In the genomic region with DNA sequence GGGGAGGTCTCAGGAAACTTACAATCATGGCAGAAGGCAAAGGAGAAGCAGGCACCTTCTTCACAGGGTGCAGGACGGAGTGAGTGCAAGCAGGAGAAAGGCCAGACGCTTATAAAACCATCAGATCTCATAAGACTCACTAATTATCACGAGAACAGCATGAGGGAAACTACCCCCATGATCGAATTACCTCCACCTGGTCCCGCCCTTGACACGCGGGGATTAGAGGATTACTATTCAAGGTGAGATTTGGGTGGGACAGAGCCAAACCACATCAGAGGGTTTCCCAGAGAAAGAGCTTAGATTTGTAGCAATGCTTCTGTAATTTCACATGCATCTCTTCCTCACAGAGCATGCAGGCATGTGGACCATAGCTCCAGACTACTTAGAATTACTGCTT, we compare ENCODE assay signal across 26 cellular contexts.
"Had no signal": no experiment of that assay in that cellular context is flagged by ENCODE, and none has a peak within 500 bp of the region (broad histone marks: within the 10 kb centered on the region; RNA-seq: fewer than 3 reads in every experiment).

No MANE protein-coding gene starts in this region.

- H3K27me3 ChIP-seq: brain microvascular endothelial cell, cardiac muscle cell had no signal

- H3K27me3 Mint-ChIP-seq: activated CD8-positive, alpha-beta T cell treated with anti-CD3 and anti-CD28 coated beads for 36 hours; activated naive CD4-positive, alpha-beta T cell treated with anti-CD3 and anti-CD28 coated beads, Interleukin-2, amount 10 ng/mL, durations not matched to agents 7 days and 5 days; activated naive CD8-positive, alpha-beta T cell treated with anti-CD3 and anti-CD28 coated beads for 36 hours; T-cell had no signal

- ATAC-seq: activated CD4-positive, CD25-positive, alpha-beta regulatory T cell treated with anti-CD3 and anti-CD28 coated beads, Interleukin-2, amount 50 U/mL, for 24 hours; activated CD8-positive, alpha-beta T cell treated with anti-CD3 and anti-CD28 coated beads for 36 hours; activated T-cell treated with anti-CD3 and anti-CD28 coated beads, Interleukin-2, amount 50 U/mL, for 72 hours; Panc1; Right ventricle myocardium inferior; T-cell had no signal

- H3K27ac Mint-ChIP-seq: activated CD8-positive, alpha-beta T cell treated with anti-CD3 and anti-CD28 coated beads for 36 hours; activated naive CD4-positive, alpha-beta T cell treated with anti-CD3 and anti-CD28 coated beads, Interleukin-2, amount 10 ng/mL, durations not matched to agents 7 days and 5 days; activated naive CD8-positive, alpha-beta T cell treated with anti-CD3 and anti-CD28 coated beads for 36 hours; activated T-cell treated with anti-CD3 and anti-CD28 coated beads, Interleukin-2, amount 50 U/mL, for 72 hours; activated T-helper 2 cell treated with anti-CD3 and anti-CD28 coated beads, Interferon-gamma antibody, Interleukin-2, Interleukin-4, amounts not matched to agents 10 μg/mL and 5 μg/mL and 100 μg/mL, durations not matched to agents 14 hours and 24 hours and 36 hours; T-cell had no signal

- H3K9me3 Mint-ChIP-seq: activated CD8-positive, alpha-beta T cell treated with anti-CD3 and anti-CD28 coated beads for 36 hours; activated naive CD4-positive, alpha-beta T cell treated with anti-CD3 and anti-CD28 coated beads, Interleukin-2, amount 10 ng/mL, durations not matched to agents 7 days and 5 days; activated naive CD8-positive, alpha-beta T cell treated with anti-CD3 and anti-CD28 coated beads for 36 hours; activated T-helper 2 cell treated with anti-CD3 and anti-CD28 coated beads, Interferon-gamma antibody, Interleukin-2, Interleukin-4, amounts not matched to agents 10 μg/mL and 5 μg/mL and 100 μg/mL, durations not matched to agents 14 hours and 24 hours and 36 hours had no signal

- H3K27ac ChIP-seq: brain microvascular endothelial cell, cardiac muscle cell, SK-N-MC, VCaP had no signal

- H3K36me3 ChIP-seq: brain microvascular endothelial cell, cardiac muscle cell had no signal

- H3K4me3 ChIP-seq: cardiac muscle cell, SK-N-MC had no signal

- H3K4me3 Mint-ChIP-seq: activated CD8-positive, alpha-beta T cell treated with anti-CD3 and anti-CD28 coated beads for 36 hours; activated naive CD4-positive, alpha-beta T cell treated with anti-CD3 and anti-CD28 coated beads, Interleukin-2, amount 10 ng/mL, durations not matched to agents 7 days and 5 days; activated naive CD8-positive, alpha-beta T cell treated with anti-CD3 and anti-CD28 coated beads for 36 hours; activated T-cell treated with anti-CD3 and anti-CD28 coated beads, Interleukin-2, amount 50 U/mL, for 72 hours; T-cell had no signal

- H3K4me1 Mint-ChIP-seq: activated naive CD4-positive, alpha-beta T cell treated with anti-CD3 and anti-CD28 coated beads, Interleukin-2, amount 10 ng/mL, durations not matched to agents 7 days and 5 days; activated naive CD8-positive, alpha-beta T cell treated with anti-CD3 and anti-CD28 coated beads for 36 hours; T-cell had no signal

- DNase-seq: activated CD4-positive, alpha-beta T cell treated with anti-CD3 and anti-CD28 coated beads for 4 hours; activated CD8-positive, alpha-beta memory T cell treated with anti-CD3 and anti-CD28 coated beads, Interleukin-2, amount 50 U/mL, for 4 hours; activated CD8-positive, alpha-beta T cell treated with anti-CD3 and anti-CD28 coated beads for 36 hours; activated gamma-delta T cell treated with Interleukin-2 at 50 U/mL for 16 hours; activated naive CD4-positive, alpha-beta T cell treated with anti-CD3 and anti-CD28 coated beads, Interleukin-2, amount 10 ng/mL, durations not matched to agents 7 days and 5 days; activated naive CD8-positive, alpha-beta T cell treated with anti-CD3 and anti-CD28 coated beads for 36 hours; activated T-cell treated with anti-CD3 and anti-CD28 coated beads, Interleukin-2, amount 50 U/mL, for 72 hours; brain microvascular endothelial cell; NCI-H1417; NCI-H1930; NCI-H345; NCI-H510A; NCI-H774; NK-92 treated with Interleukin-12 subunit alpha and Interleukin-12 subunit beta, amount 100 ng/mL, for 24 hours; OCI-M1; RPMI8226; T-cell; T-helper 2 cell; T1000 had no signal

- H3K36me3 Mint-ChIP-seq: activated naive CD4-positive, alpha-beta T cell treated with anti-CD3 and anti-CD28 coated beads, Interleukin-2, amount 10 ng/mL, durations not matched to agents 7 days and 5 days; activated naive CD8-positive, alpha-beta T cell treated with anti-CD3 and anti-CD28 coated beads for 36 hours; T-cell had no signal
